ENCODE assay signal across 18 cellular contexts in the genomic region with DNA sequence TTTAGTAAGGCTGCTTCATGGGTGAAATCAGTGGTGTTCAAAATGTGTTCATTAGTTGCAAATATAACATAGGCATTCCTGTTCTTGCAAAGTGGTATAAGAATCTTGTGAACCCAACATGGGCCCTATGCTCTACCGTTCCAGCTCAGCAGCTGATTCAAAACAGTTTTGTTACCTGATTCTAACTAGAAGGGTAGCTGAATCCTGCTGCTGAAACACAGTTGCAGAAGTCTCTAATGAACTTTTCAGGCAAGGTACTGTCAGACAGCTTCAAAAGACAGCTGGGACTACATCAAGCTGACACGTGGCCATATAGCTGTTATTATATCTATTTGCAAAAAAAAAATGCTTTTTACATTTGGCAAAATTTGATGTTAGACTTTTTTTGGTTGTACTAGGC. TPM values are rescaled to one million over a fixed set of nuclear protein-coding genes. Genes with fewer than 3 reads are reported as not detected.
A peak's percentile ranks its signal among the peaks of the same experiment; 100 is the strongest.
DNase-seq lines count a peak whose midpoint lies in the region; ATAC-seq and TF ChIP-seq lines count a peak whose summit lies in the region.
"Had no signal": no experiment of that assay in that cellular context is flagged by ENCODE, and none has a peak within 500 bp of the region (broad histone marks: within the 10 kb centered on the region; RNA-seq: fewer than 3 reads in every experiment).

No MANE protein-coding gene starts in this region.

- H2AFZ ChIP-seq in smooth muscle cell (ENCODE audit: low read depth) = no peak overlapping the region

- H3K9me3 ChIP-seq in KOPT-K1 (ENCODE audit: insufficient read depth, low read length, poor library complexity, severe bottlenecking) (peaks cover 24% of the 10 kb centered on the region), smooth muscle cell (replicated peaks; ENCODE audit: low read depth) (no peaks in the 10 kb centered on the region)

- H3K4me3 ChIP-seq in smooth muscle cell = no peak overlapping the region

- no peaks in the 10 kb centered on the region for H3K4me1 ChIP-seq in smooth muscle cell (ENCODE audit: low read depth)

- no peak for DNase-seq in activated naive CD4-positive, alpha-beta T cell treated with anti-CD3 and anti-CD28 coated beads, Interleukin-2, amount 50 U/mL, for 72 hours (ENCODE audit: low spot score in 2 of 2)
- DNase-seq in activated naive CD4-positive, alpha-beta T cell treated with anti-CD3 and anti-CD28 coated beads, Interleukin-2, amount 50 U/mL, for 16 hours = no peak
- DNase-seq in stimulated activated effector memory CD8-positive, alpha-beta T cell treated with anti-CD3 and anti-CD28 coated beads, Interleukin-12 subunit alpha, Interleukin-12 subunit beta, amount 100 ng/mL, for 72 hours (ENCODE audit: low spot score in 2 of 2) = no peak
- no peak for DNase-seq in central memory CD4-positive, alpha-beta T cell
- DNase-seq in smooth muscle cell (lab: John Stamatoyannopoulos, UW; ENCODE audit: unreplicated experiment) = no peak
- DNase-seq: ACHN, GF-D8, KBM-7, MM.1S, NCI-H1105, NCI-H187, NCI-H82 had no signal

- ATAC-seq in activated naive CD4-positive, alpha-beta T cell treated with anti-CD3 and anti-CD28 coated beads, Interleukin-2, amount 50 U/mL, for 72 hours = peak; percentile 17 to 64
- peak; percentile 48 for ATAC-seq in activated T-helper 17 cell treated with anti-CD3 and anti-CD28 coated beads, Interleukin-2, amount 50 U/mL, for 72 hours (replicated peaks)
- ATAC-seq in stimulated activated effector memory CD8-positive, alpha-beta T cell treated with anti-CD3 and anti-CD28 coated beads, Interleukin-12 subunit alpha, Interleukin-12 subunit beta, amount 100 ng/mL, for 72 hours = peak; percentile 64
- ATAC-seq in GM18867 (IDR thresholded peaks at IDR 0.05; ENCODE audit: unreplicated experiment) = no peak
- ATAC-seq: Right ventricle myocardium inferior had no signal

- no peaks in the 10 kb centered on the region for H4K20me1 ChIP-seq in smooth muscle cell (ENCODE audit: low read depth)

- no peaks in the 10 kb centered on the region for H3F3A ChIP-seq in smooth muscle cell (ENCODE audit: low read depth)

- no peak overlapping the region for H3K9ac ChIP-seq in smooth muscle cell (ENCODE audit: low read depth)

- peaks cover 26% of the 10 kb centered on the region for H3K4me1 Mint-ChIP-seq in activated T-helper 17 cell treated with anti-CD3 and anti-CD28 coated beads, Interleukin-2, amount 50 U/mL, for 72 hours
- peaks cover 37% of the 10 kb centered on the region for H3K4me1 Mint-ChIP-seq in stimulated activated effector memory CD8-positive, alpha-beta T cell treated with anti-CD3 and anti-CD28 coated beads, Interleukin-12 subunit alpha, Interleukin-12 subunit beta, amount 100 ng/mL, for 72 hours
- H3K4me1 Mint-ChIP-seq: B cell had no signal

- no peak overlapping the region for H3K27ac Mint-ChIP-seq in activated naive CD4-positive, alpha-beta T cell treated with anti-CD3 and anti-CD28 coated beads, Interleukin-2, amount 50 U/mL, for 72 hours
- no peak overlapping the region for H3K27ac Mint-ChIP-seq in activated T-helper 17 cell treated with anti-CD3 and anti-CD28 coated beads, Interleukin-2, amount 50 U/mL, for 72 hours
- H3K27ac Mint-ChIP-seq in stimulated activated effector memory CD8-positive, alpha-beta T cell treated with anti-CD3 and anti-CD28 coated beads, Interleukin-12 subunit alpha, Interleukin-12 subunit beta, amount 100 ng/mL, for 72 hours = no peak overlapping the region
- H3K27ac Mint-ChIP-seq: B cell had no signal

- H3K9me3 Mint-ChIP-seq in activated naive CD4-positive, alpha-beta T cell treated with anti-CD3 and anti-CD28 coated beads, Interleukin-2, amount 50 U/mL, for 72 hours = peaks cover 2 to 16% of the 10 kb centered on the region in 2 donors
- H3K9me3 Mint-ChIP-seq in activated T-helper 17 cell treated with anti-CD3 and anti-CD28 coated beads, Interleukin-2, amount 50 U/mL, for 72 hours = peaks cover 1% of the 10 kb centered on the region
- H3K9me3 Mint-ChIP-seq in stimulated activated effector memory CD8-positive, alpha-beta T cell treated with anti-CD3 and anti-CD28 coated beads, Interleukin-12 subunit alpha, Interleukin-12 subunit beta, amount 100 ng/mL, for 72 hours = no peaks in the 10 kb centered on the region

- TF ChIP-seq CTCF in smooth muscle cell (IDR thresholded peaks at IDR 0.05; ENCODE audit: borderline replicate concordance, insufficient read depth, poor library complexity, severe bottlenecking) = no peak

- H3K27me3 Mint-ChIP-seq in activated T-helper 17 cell treated with anti-CD3 and anti-CD28 coated beads, Interleukin-2, amount 50 U/mL, for 72 hours = no peaks in the 10 kb centered on the region
- H3K27me3 Mint-ChIP-seq: B cell had no signal

- H3K79me2 ChIP-seq in smooth muscle cell (ENCODE audit: low read depth) = no peaks in the 10 kb centered on the region

- no peaks in the 10 kb centered on the region for H3K27me3 ChIP-seq in smooth muscle cell (ENCODE audit: low read depth)

- H3K27ac ChIP-seq in KOPT-K1 (ENCODE audit: low read depth, low read length, poor library complexity, severe bottlenecking) (peak overlapping the region; percentile 87), smooth muscle cell (ENCODE audit: low read depth) (no peak overlapping the region)

- peaks cover 1 to 28% of the 10 kb centered on the region in 2 donors for H3K36me3 Mint-ChIP-seq in activated naive CD4-positive, alpha-beta T cell treated with anti-CD3 and anti-CD28 coated beads, Interleukin-2, amount 50 U/mL, for 72 hours
- peaks cover 54% of the 10 kb centered on the region for H3K36me3 Mint-ChIP-seq in activated T-helper 17 cell treated with anti-CD3 and anti-CD28 coated beads, Interleukin-2, amount 50 U/mL, for 72 hours (ENCODE audit: low read depth)
- H3K36me3 Mint-ChIP-seq in stimulated activated effector memory CD8-positive, alpha-beta T cell treated with anti-CD3 and anti-CD28 coated beads, Interleukin-12 subunit alpha, Interleukin-12 subunit beta, amount 100 ng/mL, for 72 hours = peaks cover 37% of the 10 kb centered on the region

- peaks cover 34% of the 10 kb centered on the region for H3K36me3 ChIP-seq in KOPT-K1 (ENCODE audit: insufficient read depth, low read length)
- no peaks in the 10 kb centered on the region for H3K36me3 ChIP-seq in smooth muscle cell (ENCODE audit: low read depth)

- H3K4me2 ChIP-seq in smooth muscle cell = no peak overlapping the region

- peak overlapping the region; percentile 71 for H3K4me3 Mint-ChIP-seq in activated T-helper 17 cell treated with anti-CD3 and anti-CD28 coated beads, Interleukin-2, amount 50 U/mL, for 72 hours
- H3K4me3 Mint-ChIP-seq in stimulated activated effector memory CD8-positive, alpha-beta T cell treated with anti-CD3 and anti-CD28 coated beads, Interleukin-12 subunit alpha, Interleukin-12 subunit beta, amount 100 ng/mL, for 72 hours = peak overlapping the region; percentile 40
- H3K4me3 Mint-ChIP-seq: B cell had no signal

- WGBS in smooth muscle cell (ENCODE audit: low lambda C conversion rate) = 85% methylated on average over 2 of the region's 2 CpGs

RNA-seq across cellular contexts. Expression of a gene that starts 22.7 kb away (rescaled TPM):
- 10 to 100 TPM; 11.0 to 50.8 TPM for total RNA-seq in activated naive CD4-positive, alpha-beta T cell treated with anti-CD3 and anti-CD28 coated beads, Interleukin-2, amount 50 U/mL, for 72 hours
- 10 to 100 TPM; 64.9 to 72.9 TPM for total RNA-seq in activated T-helper 17 cell treated with anti-CD3 and anti-CD28 coated beads, Interleukin-2, amount 50 U/mL, for 72 hours
- total RNA-seq in smooth muscle cell = not detected in 2 replicates
- polyA plus RNA-seq in smooth muscle cell = not detected in 2 replicates
- total RNA-seq: NCI-H460 had no signal

Comparison
In these comparisons a context has a peak if more than half of its experiments do, and no peak if none do; other contexts are left out.
1. RNA of a gene that starts 22.7 kb away (total RNA-seq): 64.9 to 72.9 TPM in activated T-helper 17 cell treated with anti-CD3 and anti-CD28 coated beads, Interleukin-2, amount 50 U/mL, for 72 hours and 11.0 to 50.8 TPM in activated naive CD4-positive, alpha-beta T cell treated with anti-CD3 and anti-CD28 coated beads, Interleukin-2, amount 50 U/mL, for 72 hours; not detected in smooth muscle cell; every median in the first group is over 10 times any median in the second.